ENCODE assay signal across 1 cellular context in the genomic region with DNA sequence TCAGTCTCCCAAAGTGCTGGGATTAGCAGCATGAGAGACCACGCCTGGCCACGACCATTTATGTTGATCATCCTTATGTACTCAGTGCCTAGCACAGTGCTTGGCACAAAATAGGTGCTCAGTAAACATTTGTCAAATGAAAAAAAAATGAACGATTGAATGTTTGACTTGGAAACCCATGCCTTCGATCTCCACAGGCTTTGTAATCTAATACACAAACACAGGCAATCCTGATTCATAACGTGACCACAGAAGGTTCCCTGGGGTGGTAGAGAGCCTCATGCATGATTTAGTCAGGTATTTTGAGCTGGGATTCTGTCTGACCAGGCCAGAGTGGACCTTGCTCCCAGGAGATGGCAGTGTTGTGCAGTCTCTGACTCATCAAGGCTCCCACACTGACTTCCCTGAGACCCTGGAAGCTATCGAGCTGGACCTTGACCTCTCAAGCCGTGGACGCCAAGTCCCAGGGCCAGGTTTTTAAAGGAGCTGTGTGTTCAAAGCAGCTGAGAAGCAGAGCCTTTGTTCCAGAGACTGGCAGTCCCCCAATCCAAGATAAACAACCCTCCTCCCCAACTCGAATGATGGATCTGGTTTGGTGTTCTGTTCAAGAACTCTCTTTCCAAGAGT.
TF ChIP-seq lines count a peak whose summit lies in the region.

No MANE protein-coding gene starts in this region.

TF ChIP-seq in GM23338, 12 proteins besides CTCF, POLR2A, EP300 and RAD21 (continued from another document):
- TF ChIP-seq ZNF331 (CRISPR knock-in tag; IDR thresholded peaks at IDR 0.05; ENCODE audit: low read depth) (no peak), NANOG (IDR thresholded peaks at IDR 0.05; ENCODE audit: borderline replicate concordance) (no peak)
- TF ChIP-seq, protein P1, sequence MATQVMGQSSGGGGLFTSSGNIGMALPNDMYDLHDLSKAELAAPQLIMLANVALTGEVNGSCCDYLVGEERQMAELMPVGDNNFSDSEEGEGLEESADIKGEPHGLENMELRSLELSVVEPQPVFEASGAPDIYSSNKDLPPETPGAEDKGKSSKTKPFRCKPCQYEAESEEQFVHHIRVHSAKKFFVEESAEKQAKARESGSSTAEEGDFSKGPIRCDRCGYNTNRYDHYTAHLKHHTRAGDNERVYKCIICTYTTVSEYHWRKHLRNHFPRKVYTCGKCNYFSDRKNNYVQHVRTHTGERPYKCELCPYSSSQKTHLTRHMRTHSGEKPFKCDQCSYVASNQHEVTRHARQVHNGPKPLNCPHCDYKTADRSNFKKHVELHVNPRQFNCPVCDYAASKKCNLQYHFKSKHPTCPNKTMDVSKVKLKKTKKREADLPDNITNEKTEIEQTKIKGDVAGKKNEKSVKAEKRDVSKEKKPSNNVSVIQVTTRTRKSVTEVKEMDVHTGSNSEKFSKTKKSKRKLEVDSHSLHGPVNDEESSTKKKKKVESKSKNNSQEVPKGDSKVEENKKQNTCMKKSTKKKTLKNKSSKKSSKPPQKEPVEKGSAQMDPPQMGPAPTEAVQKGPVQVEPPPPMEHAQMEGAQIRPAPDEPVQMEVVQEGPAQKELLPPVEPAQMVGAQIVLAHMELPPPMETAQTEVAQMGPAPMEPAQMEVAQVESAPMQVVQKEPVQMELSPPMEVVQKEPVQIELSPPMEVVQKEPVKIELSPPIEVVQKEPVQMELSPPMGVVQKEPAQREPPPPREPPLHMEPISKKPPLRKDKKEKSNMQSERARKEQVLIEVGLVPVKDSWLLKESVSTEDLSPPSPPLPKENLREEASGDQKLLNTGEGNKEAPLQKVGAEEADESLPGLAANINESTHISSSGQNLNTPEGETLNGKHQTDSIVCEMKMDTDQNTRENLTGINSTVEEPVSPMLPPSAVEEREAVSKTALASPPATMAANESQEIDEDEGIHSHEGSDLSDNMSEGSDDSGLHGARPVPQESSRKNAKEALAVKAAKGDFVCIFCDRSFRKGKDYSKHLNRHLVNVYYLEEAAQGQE (IDR thresholded peaks at IDR 0.05; ENCODE audit: unreplicated experiment) = no peak
